8 cellular contexts compared by ENCODE assay signal in genomic region chr20:38447251-38447661, GRCh38. TPM values are rescaled to one million over a fixed set of nuclear protein-coding genes. Genes with fewer than 3 reads are reported as not detected.
DNase-seq lines count a peak whose midpoint lies in the region; ATAC-seq, FAIRE-seq and TF ChIP-seq lines count a peak whose summit lies in the region.

No MANE protein-coding gene starts in this region.

- H3K4me3 Mint-ChIP-seq in activated naive CD4-positive, alpha-beta T cell treated with anti-CD3 and anti-CD28 coated beads, Interleukin-2, amount 10 ng/mL, durations not matched to agents 7 days and 5 days, result peak overlapping the region; percentile 79

- H2BK15ac ChIP-seq in mesenchymal stem cell (ENCODE audit: low read depth, poor library complexity, severe bottlenecking), result no peak overlapping the region

- peak overlapping the region; percentile 55 for H2BK120ac ChIP-seq in mesenchymal stem cell (ENCODE audit: low read depth, low read length)

- peaks cover 12% of the 10 kb centered on the region for H3K27me3 Mint-ChIP-seq in activated naive CD4-positive, alpha-beta T cell treated with anti-CD3 and anti-CD28 coated beads, Interleukin-2, amount 10 ng/mL, durations not matched to agents 7 days and 5 days

- no peak for ATAC-seq in HG03378 (IDR thresholded peaks at IDR 0.05; ENCODE audit: unreplicated experiment)

- no peak overlapping the region for H2BK12ac ChIP-seq in mesenchymal stem cell (ENCODE audit: low read length in 2 of 2)

- peak overlapping the region; percentile 55 for H3K27ac Mint-ChIP-seq in activated naive CD4-positive, alpha-beta T cell treated with anti-CD3 and anti-CD28 coated beads, Interleukin-2, amount 10 ng/mL, durations not matched to agents 7 days and 5 days

- H3K4me3 ChIP-seq in bronchial epithelial cell (ENCODE audit: low read depth, low read length) (peak overlapping the region; percentile 94), mesenchymal stem cell (ENCODE audit: insufficient read depth in 1 of 2, low read depth in 1 of 2, low read length in 2 of 2) (peak overlapping the region in 1 of 2 experiments; percentile 92), uterus (peak overlapping the region; percentile 62 to 89)

- H3K27ac ChIP-seq in mesenchymal stem cell (ENCODE audit: low read length, poor library complexity, severe bottlenecking) (no peak overlapping the region), uterus (peak overlapping the region; percentile 64 to 90)

- H3K14ac ChIP-seq in mesenchymal stem cell (ENCODE audit: low read length in 2 of 2), result peak overlapping the region in 1 of 2 experiments; percentile 96

- H3K18ac ChIP-seq in mesenchymal stem cell (ENCODE audit: low read depth in 1 of 2, low read length in 2 of 2), result peak overlapping the region in 1 of 2 experiments; percentile 99

- FAIRE-seq in bronchial epithelial cell (lab: Jason Lieb, UNC), result no peak

- peak overlapping the region; percentile 97 for H3K9ac ChIP-seq in mesenchymal stem cell (ENCODE audit: low read length)

- no peaks in the 10 kb centered on the region for H3K9me3 ChIP-seq in mesenchymal stem cell (ENCODE audit: control insufficient read depth, low read length)
- H3K9me3 ChIP-seq in uterus, result no peaks in the 10 kb centered on the region

- H4K91ac ChIP-seq in mesenchymal stem cell (ENCODE audit: low read length), result no peak overlapping the region

- H2BK5ac ChIP-seq in mesenchymal stem cell (ENCODE audit: low read depth, low read length, poor library complexity, severe bottlenecking), result no peak overlapping the region

- CTCF ChIA-PET in activated naive CD4-positive, alpha-beta T cell treated with anti-CD3 and anti-CD28 coated beads, Interleukin-2, amount 10 ng/mL, durations not matched to agents 7 days and 5 days (lab: Charles Lee), result interaction anchor here (0.5 to 3.7 kb wide), 3 partner anchors 14 to 84 kb away, joined by 3 to 69 read pairs (median 20); partner anchors contain the start of genes RALGAPB and SNHG17

- H3K36me3 ChIP-seq in bronchial epithelial cell (ENCODE audit: control insufficient read depth, insufficient read depth, low read length) (peaks cover 8% of the 10 kb centered on the region), mesenchymal stem cell (ENCODE audit: control insufficient read depth in 1 of 2, insufficient read depth in 2 of 2, low read depth in 1 of 2, low read length in 2 of 2) (peaks cover 20 to 36% of the 10 kb centered on the region in 2 experiments), uterus (no peaks in the 10 kb centered on the region)

- H3K27me3 ChIP-seq in bronchial epithelial cell (ENCODE audit: control insufficient read depth, insufficient read depth, low read length), result no peaks in the 10 kb centered on the region
- no peaks in the 10 kb centered on the region for H3K27me3 ChIP-seq in mesenchymal stem cell (ENCODE audit: control insufficient read depth in 1 of 2, insufficient read depth in 1 of 2, low read length in 2 of 2)
- H3K27me3 ChIP-seq in uterus, result no peaks in the 10 kb centered on the region

- peaks cover 27% of the 10 kb centered on the region for H3K36me3 Mint-ChIP-seq in activated naive CD4-positive, alpha-beta T cell treated with anti-CD3 and anti-CD28 coated beads, Interleukin-2, amount 10 ng/mL, durations not matched to agents 7 days and 5 days

- H3K9me3 Mint-ChIP-seq in activated naive CD4-positive, alpha-beta T cell treated with anti-CD3 and anti-CD28 coated beads, Interleukin-2, amount 10 ng/mL, durations not matched to agents 7 days and 5 days, result no peaks in the 10 kb centered on the region

- intact Hi-C loops in uterus (cut with DNase I; ENCODE audit: low total_unique reads), result no loop called here

- no peak for DNase-seq in activated naive CD4-positive, alpha-beta T cell treated with anti-CD3 and anti-CD28 coated beads, Interleukin-2, amount 10 ng/mL, durations not matched to agents 7 days and 5 days
- DNase-seq in activated naive CD4-positive, alpha-beta T cell treated with anti-CD3 and anti-CD28 coated beads, Interleukin-2, amount 50 U/mL, for 16 hours, result no peak
- no peak for DNase-seq in bronchial epithelial cell (ENCODE audit: low read depth)
- no peak for DNase-seq in mesenchymal stem cell
- DNase-seq in uterus, result no peak
- no peak for DNase-seq in NOMO-1 (lab: John Stamatoyannopoulos, UW; ENCODE audit: unreplicated experiment in 2 of 2)
- DNase-seq in DMS 273 (lab: John Stamatoyannopoulos, UW; ENCODE audit: unreplicated experiment), result no peak

- TF ChIP-seq CTCF in bronchial epithelial cell (IDR thresholded peaks at IDR 0.05; ENCODE audit: insufficient read depth, low read length, severe bottlenecking) (no peak), uterus (IDR thresholded peaks at IDR 0.05) (no peak)

- peak overlapping the region; percentile 98 for H4K8ac ChIP-seq in mesenchymal stem cell (ENCODE audit: low read length)

- H2AFZ ChIP-seq in mesenchymal stem cell (ENCODE audit: low read depth, low read length), result no peak overlapping the region

- H3K4me1 Mint-ChIP-seq in activated naive CD4-positive, alpha-beta T cell treated with anti-CD3 and anti-CD28 coated beads, Interleukin-2, amount 10 ng/mL, durations not matched to agents 7 days and 5 days, result peaks cover 26% of the 10 kb centered on the region

- H3K4me1 ChIP-seq in mesenchymal stem cell (ENCODE audit: control insufficient read depth, insufficient read depth, low read depth, low read length) (peaks cover 15% of the 10 kb centered on the region), uterus (no peaks in the 10 kb centered on the region)

- no peak overlapping the region for H3K23ac ChIP-seq in mesenchymal stem cell (ENCODE audit: low read length in 2 of 2)

- 71% methylated on average over 12 of the region's 12 CpGs for WGBS in mesenchymal stem cell

- TF ChIP-seq POLR2A in uterus (IDR thresholded peaks at IDR 0.05), result no peak

- H3K79me1 ChIP-seq in mesenchymal stem cell (replicated peaks; ENCODE audit: low read length, poor library complexity, severe bottlenecking), result peaks cover 20% of the 10 kb centered on the region

- peak overlapping the region in 1 of 2 experiments; percentile 95 for H3K4ac ChIP-seq in mesenchymal stem cell (ENCODE audit: low read depth in 1 of 2, low read length in 2 of 2)

- H3K4me2 ChIP-seq in mesenchymal stem cell (ENCODE audit: low read length, poor library complexity, severe bottlenecking), result peak overlapping the region; percentile 93

- H2AK5ac ChIP-seq in mesenchymal stem cell (ENCODE audit: low read length, severe bottlenecking), result peak overlapping the region; percentile 38

RNA-seq across cellular contexts. Expression of gene SNHG17, which starts 12.1 kb away (rescaled TPM):
- total RNA-seq in bronchial epithelial cell (12.2 and 19.5 TPM in 2 replicates), uterus (10 to 100 TPM in 1 of 4 donors, 1 to 10 TPM in 2, under 1 TPM in 1; 0.59 to 58.9 (median 9.3) TPM)
- 33.0 TPM for polyA plus RNA-seq in mesenchymal stem cell (2013, experiment 1 of 2)
- polyA plus RNA-seq in mesenchymal stem cell (2013, experiment 2 of 2), result 30.3 TPM

RNA-seq across cellular contexts. Expression of gene RALGAPB, which starts 25.4 kb away (rescaled TPM):
- 20.8 and 28.4 TPM in 2 replicates for total RNA-seq in bronchial epithelial cell
- 17.5 TPM for polyA plus RNA-seq in mesenchymal stem cell (2013, experiment 1 of 2)
- polyA plus RNA-seq in mesenchymal stem cell (2013, experiment 2 of 2), result 16.6 TPM
- 10 to 100 TPM; 27.4 to 57.0 (median 39.9) TPM for total RNA-seq in uterus
